ENCODE assay signal across 11 cellular contexts in the genomic region with DNA sequence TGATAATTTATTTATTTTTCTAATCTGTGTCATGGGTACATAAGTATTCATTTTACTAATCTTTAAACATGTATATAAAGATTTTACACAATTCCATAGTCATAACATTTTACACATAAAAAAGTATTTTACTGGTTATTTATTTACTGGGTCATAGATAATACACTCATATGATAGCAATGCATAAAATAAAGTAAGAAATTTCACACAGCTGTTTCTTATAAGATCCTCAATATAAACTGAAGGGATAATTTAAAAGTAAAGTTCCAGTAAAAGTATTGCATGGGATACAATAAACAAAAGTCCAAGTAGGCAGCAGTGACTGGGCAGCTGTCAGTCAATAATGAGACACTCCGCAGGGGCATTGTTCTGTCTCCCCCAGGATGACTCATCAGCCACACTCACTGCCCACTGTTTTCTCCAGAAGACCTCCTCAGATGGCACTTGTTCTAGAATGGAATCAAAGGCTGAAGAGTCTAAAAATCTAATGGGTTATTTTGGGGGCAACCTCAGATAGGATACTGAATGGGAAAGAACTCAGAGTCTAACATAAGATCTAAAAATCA. TPM values are rescaled to one million over a fixed set of nuclear protein-coding genes. Genes with fewer than 3 reads are reported as not detected.
DNase-seq lines count a peak whose midpoint lies in the region; ATAC-seq and TF ChIP-seq lines count a peak whose summit lies in the region.
"Had no signal": no experiment of that assay in that cellular context is flagged by ENCODE, and none has a peak within 500 bp of the region (broad histone marks: within the 10 kb centered on the region; RNA-seq: fewer than 3 reads in every experiment).

No MANE protein-coding gene starts in this region.

- peak overlapping the region in 4 of 5 donors; percentile 46 to 79 (median 76) for H3K27ac ChIP-seq in stomach

- DNase-seq in activated T-cell treated with anti-CD3 and anti-CD28 coated beads, Interleukin-2, amount 50 U/mL, for 72 hours, result no peak
- DNase-seq in activated T-cell treated with anti-CD3 and anti-CD28 coated beads, Interleukin-2, amount 50 U/mL, for 24 hours, result no peak
- DNase-seq in SK-MEL-5 (ENCODE audit: low read depth, low spot score) (peak; percentile 84), glomerular visceral epithelial cell (ENCODE audit: extremely low spot score) (peak; percentile 47), stomach (no peak), NCI-H1105 (lab: John Stamatoyannopoulos, UW) (no peak)
- DNase-seq: activated gamma-delta T cell treated with Interleukin-2 at 50 U/mL for 16 hours; effector CD4-positive, alpha-beta T cell had no signal

- no peaks in the 10 kb centered on the region for H3K36me3 Mint-ChIP-seq in activated T-cell treated with anti-CD3 and anti-CD28 coated beads, Interleukin-2, amount 50 U/mL, for 72 hours (ENCODE audit: insufficient read depth in 2 of 2)
- H3K36me3 Mint-ChIP-seq in activated T-cell treated with anti-CD3 and anti-CD28 coated beads, Interleukin-2, amount 50 U/mL, for 24 hours (ENCODE audit: low read depth), result peaks cover 11% of the 10 kb centered on the region

- no peaks in the 10 kb centered on the region for H3K27me3 ChIP-seq in stomach

- intact Hi-C loops in stomach (cut with DNase I; ENCODE audit: low total_unique reads), result no loop called here

- no peaks in the 10 kb centered on the region for H3K4me1 Mint-ChIP-seq in activated T-cell treated with anti-CD3 and anti-CD28 coated beads, Interleukin-2, amount 50 U/mL, for 72 hours (ENCODE audit: low read depth)
- H3K4me1 Mint-ChIP-seq in activated T-cell treated with anti-CD3 and anti-CD28 coated beads, Interleukin-2, amount 50 U/mL, for 24 hours (ENCODE audit: low read depth), result peaks cover 8% of the 10 kb centered on the region

- WGBS in stomach, 5 donors, result 71 to 89% (median 79%) methylated on average over 1 of the region's 1 CpG

- in situ Hi-C loops in SK-MEL-5 (cut with HindIII; ENCODE audit: low pct_unique_long_range_greater_than_20kb, low sequenced_read_pairs), result no loop called here

- peaks cover 0 to 2% of the 10 kb centered on the region in 2 donors for H3K9me3 Mint-ChIP-seq in activated T-cell treated with anti-CD3 and anti-CD28 coated beads, Interleukin-2, amount 50 U/mL, for 72 hours
- peaks cover 2% of the 10 kb centered on the region for H3K9me3 Mint-ChIP-seq in activated T-cell treated with anti-CD3 and anti-CD28 coated beads, Interleukin-2, amount 50 U/mL, for 24 hours

- no peak for TF ChIP-seq EP300 in stomach (IDR thresholded peaks at IDR 0.05)

- H3K27ac Mint-ChIP-seq in activated T-cell treated with anti-CD3 and anti-CD28 coated beads, Interleukin-2, amount 50 U/mL, for 72 hours, result peak overlapping the region; percentile 54
- no peak overlapping the region for H3K27ac Mint-ChIP-seq in activated T-cell treated with anti-CD3 and anti-CD28 coated beads, Interleukin-2, amount 50 U/mL, for 24 hours

- no peak for TF ChIP-seq POLR2A in stomach (IDR thresholded peaks at IDR 0.05)

- TF ChIP-seq CTCF in stomach (IDR thresholded peaks at IDR 0.05), result no peak

- H3K4me3 Mint-ChIP-seq in activated T-cell treated with anti-CD3 and anti-CD28 coated beads, Interleukin-2, amount 50 U/mL, for 72 hours, result no peak overlapping the region
- no peak overlapping the region for H3K4me3 Mint-ChIP-seq in activated T-cell treated with anti-CD3 and anti-CD28 coated beads, Interleukin-2, amount 50 U/mL, for 24 hours

- H3K27me3 Mint-ChIP-seq in activated T-cell treated with anti-CD3 and anti-CD28 coated beads, Interleukin-2, amount 50 U/mL, for 72 hours (ENCODE audit: low read depth), result no peaks in the 10 kb centered on the region
- no peaks in the 10 kb centered on the region for H3K27me3 Mint-ChIP-seq in activated T-cell treated with anti-CD3 and anti-CD28 coated beads, Interleukin-2, amount 50 U/mL, for 24 hours

- peaks cover 0 to 23% (median 13%) of the 10 kb centered on the region in 4 donors for H3K4me1 ChIP-seq in stomach

- H3K36me3 ChIP-seq in stomach, result peaks cover 0 to 3% (median 0%) of the 10 kb centered on the region in 4 donors

- ATAC-seq in activated T-cell treated with anti-CD3 and anti-CD28 coated beads, Interleukin-2, amount 50 U/mL, for 72 hours (replicated peaks in 1 of 2), result peak in 1 of 2 donors; percentile 30
- no peak for ATAC-seq in GM21526 (IDR thresholded peaks at IDR 0.05; ENCODE audit: low FRiP score, unreplicated experiment)
- ATAC-seq in HG03108 (IDR thresholded peaks at IDR 0.05; ENCODE audit: unreplicated experiment), result no peak
- ATAC-seq: activated CD4-positive, CD25-positive, alpha-beta regulatory T cell treated with anti-CD3 and anti-CD28 coated beads, Interleukin-2, amount 50 U/mL, for 24 hours had no signal

- H3K4me3 ChIP-seq in stomach, result no peak overlapping the region

- peaks cover 0 to 3% (median 0%) of the 10 kb centered on the region in 4 donors for H3K9me3 ChIP-seq in stomach

RNA-seq across cellular contexts. Expression of a gene that starts 32.7 kb away (rescaled TPM):
- total RNA-seq in activated T-cell treated with anti-CD3 and anti-CD28 coated beads, Interleukin-2, amount 50 U/mL, for 72 hours, result 10 to 100 TPM in 1 of 2 donors, 1 to 10 TPM in 1; 7.6 to 14.6 TPM
- total RNA-seq in SK-MEL-5 (2014; rRNA removed; shearing (Covaris generic)), result 92.8 and 132 TPM in 2 replicates
- 107 and 135 TPM in 2 replicates for polyA plus RNA-seq in SK-MEL-5 (2015; cell fraction: cytosol; rRNA removed)
- 56.1 and 56.9 TPM in 2 replicates for polyA plus RNA-seq in SK-MEL-5 (2015; cell fraction: nucleus; rRNA removed)
- total RNA-seq in stomach, result 10 to 100 TPM in 3 of 5 donors, 1 to 10 TPM in 2; 2.0 to 28.7 (median 21.6) TPM
- polyA plus RNA-seq in stomach, result 1 to 10 TPM; 2.3 to 4.6 (median 3.7) TPM

Comparison
In these comparisons a context has a peak if more than half of its experiments do, and no peak if none do; other contexts are left out.
1. DNase-seq: peak in SK-MEL-5 (single experiment) and glomerular visceral epithelial cell (single experiment); none in activated T-cell treated with anti-CD3 and anti-CD28 coated beads, Interleukin-2, amount 50 U/mL, for 72 hours (0 of 2), activated T-cell treated with anti-CD3 and anti-CD28 coated beads, Interleukin-2, amount 50 U/mL, for 24 hours (single experiment), stomach (single experiment) and NCI-H1105 (single experiment).